ENCODE assay signal across 1 cellular context in the genomic region with DNA sequence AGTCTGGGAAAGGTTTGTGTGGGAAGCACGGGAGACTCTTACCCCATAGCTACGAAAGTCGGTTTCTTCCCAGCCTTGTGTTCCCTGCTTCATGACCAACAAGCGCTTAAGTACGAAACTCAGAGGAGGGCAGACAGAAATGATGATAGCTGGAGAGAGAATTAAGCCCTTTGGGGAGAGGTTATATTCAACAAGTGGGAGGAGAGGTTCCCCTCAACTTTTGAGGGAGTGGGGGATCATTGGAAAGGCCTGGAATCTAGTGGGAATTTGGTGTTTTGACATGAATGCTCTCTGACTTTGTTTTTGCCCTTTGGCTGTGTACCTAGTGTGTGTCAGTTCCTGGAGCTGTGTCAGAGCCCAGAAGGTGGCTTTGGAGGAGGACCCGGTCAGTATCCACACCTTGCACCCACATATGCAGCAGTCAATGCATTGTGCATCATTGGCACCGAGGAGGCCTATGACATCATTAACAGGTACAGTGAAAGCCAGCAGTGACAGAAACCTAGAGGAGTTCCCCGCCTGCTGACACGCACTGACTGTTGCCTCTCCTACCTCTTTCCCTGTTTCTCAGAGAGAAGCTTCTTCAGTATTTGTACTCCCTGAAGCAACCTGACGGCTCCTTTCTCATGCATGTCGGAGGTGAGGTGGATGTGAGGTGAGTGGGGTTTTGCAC.
A peak's percentile ranks its signal among the peaks of the same experiment; 100 is the strongest.
TF ChIP-seq lines count a peak whose summit lies in the region.

No MANE protein-coding gene starts in this region.

TF ChIP-seq in HepG2, 621 proteins besides CTCF, POLR2A, EP300 and RAD21:
- 0 out of 2 replicates have a peak, but pooled peaks have one; percentile 25 for TF ChIP-seq CREB1 (IDR thresholded peaks at IDR 0.05)
- TF ChIP-seq CREB1 (CRISPR knock-in tag; IDR thresholded peaks at IDR 0.05) = no peak
- no peak for TF ChIP-seq SMAD3 (CRISPR knock-in tag; IDR thresholded peaks at IDR 0.05)
